Comparison of ENCODE assay signal across 8 cellular contexts in the genomic region with DNA sequence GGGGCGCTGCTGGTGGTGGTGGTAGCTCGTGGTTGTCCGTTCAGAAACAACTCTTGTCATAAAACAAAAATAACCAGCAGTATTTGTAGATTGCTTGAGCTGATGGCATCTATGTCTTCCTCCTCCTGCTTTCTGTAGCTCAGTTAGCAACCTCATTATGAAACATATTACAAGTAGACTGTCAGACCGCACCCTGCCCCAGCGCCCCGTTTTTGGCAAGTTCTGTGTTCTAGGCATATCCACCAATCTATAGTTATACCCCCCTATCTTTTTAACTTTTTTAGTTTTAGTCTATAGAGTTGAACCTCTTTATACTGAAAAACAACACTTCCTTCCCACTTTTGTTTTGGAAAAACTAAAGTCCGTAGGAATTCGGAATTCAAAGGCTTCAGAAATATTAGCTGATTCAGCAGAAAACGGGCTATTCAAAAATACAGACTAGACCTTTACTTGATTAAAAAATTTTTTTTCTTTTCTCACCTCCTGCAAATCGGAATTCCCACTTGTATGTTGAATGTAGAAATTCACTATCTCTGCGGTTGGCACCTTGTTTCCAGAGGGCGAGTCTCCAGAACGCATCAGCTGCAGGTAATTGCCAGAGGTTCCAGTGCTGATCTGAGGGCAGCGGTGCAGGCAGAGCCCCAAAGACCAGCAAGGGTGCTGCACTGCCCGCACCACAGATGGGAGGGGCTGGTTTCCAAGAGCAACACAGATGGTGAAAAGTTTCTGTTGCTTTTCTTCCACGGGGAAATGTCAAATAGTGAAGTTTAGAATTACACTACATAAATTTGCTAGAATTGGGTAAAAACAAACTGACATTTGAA. TPM values are rescaled to one million over a fixed set of nuclear protein-coding genes. Genes with fewer than 3 reads are reported as not detected.
DNase-seq lines count a peak whose midpoint lies in the region; ATAC-seq and TF ChIP-seq lines count a peak whose summit lies in the region.

No MANE protein-coding gene starts in this region.

- peak overlapping the region; percentile 89 to 98 (median 92) for H3K27ac ChIP-seq in sigmoid colon

- intact Hi-C loops in sigmoid colon (cut with DNase I): loop anchor here (2.0 to 10.0 kb wide), 4 partner anchors 83 to 611 kb away; no protein-coding TSS in a partner anchor

- no peaks in the 10 kb centered on the region for H3K9me3 ChIP-seq in sigmoid colon

- no peaks in the 10 kb centered on the region for H3K36me3 Mint-ChIP-seq in T-helper 2 cell treated with Interferon-gamma antibody and Interleukin-4, amounts not matched to agents 5 μg/mL and 100 μg/mL, for 36 hours (ENCODE audit: low read depth)
- H3K36me3 Mint-ChIP-seq in glutamatergic neuron (ENCODE audit: unreplicated experiment): no peaks in the 10 kb centered on the region

- no peak for TF ChIP-seq POLR2A in sigmoid colon (IDR thresholded peaks at IDR 0.05)

- WGBS in sigmoid colon, 2 donors: 4 to 14% methylated on average over 16 of the region's 16 CpGs

- in situ Hi-C loops in GM13977 (cut with MboI; ENCODE audit: low pct_unique_long_range_greater_than_20kb, low sequenced_read_pairs, unreplicated experiment): no loop called here

- H3K27me3 Mint-ChIP-seq in T-helper 2 cell treated with Interferon-gamma antibody and Interleukin-4, amounts not matched to agents 5 μg/mL and 100 μg/mL, for 36 hours (ENCODE audit: low read depth): peaks cover 61% of the 10 kb centered on the region
- peaks cover 9% of the 10 kb centered on the region for H3K27me3 Mint-ChIP-seq in glutamatergic neuron (ENCODE audit: unreplicated experiment)

- H3K4me1 ChIP-seq in sigmoid colon: peaks cover 0 to 27% (median 21%) of the 10 kb centered on the region in 4 donors

- no peaks in the 10 kb centered on the region for H3K27me3 ChIP-seq in sigmoid colon

- TF ChIP-seq CTCF in GM13977 (IDR thresholded peaks at IDR 0.05; ENCODE audit: extremely low read depth, insufficient read depth, missing control alignments) (no peak), glutamatergic neuron (IDR thresholded peaks at IDR 0.05; ENCODE audit: partially characterized antibody, unreplicated experiment) (no peak), sigmoid colon (IDR thresholded peaks at IDR 0.05) (no peak)

- H3K9me3 Mint-ChIP-seq in T-helper 2 cell treated with Interferon-gamma antibody and Interleukin-4, amounts not matched to agents 5 μg/mL and 100 μg/mL, for 36 hours: no peaks in the 10 kb centered on the region
- peaks cover 3% of the 10 kb centered on the region for H3K9me3 Mint-ChIP-seq in glutamatergic neuron (ENCODE audit: unreplicated experiment)

- ATAC-seq in GM21529 (IDR thresholded peaks at IDR 0.05; ENCODE audit: unreplicated experiment): no peak

- H3K27ac Mint-ChIP-seq in T-helper 2 cell treated with Interferon-gamma antibody and Interleukin-4, amounts not matched to agents 5 μg/mL and 100 μg/mL, for 36 hours: no peak overlapping the region
- H3K27ac Mint-ChIP-seq in glutamatergic neuron (ENCODE audit: unreplicated experiment): no peak overlapping the region

- H3K4me3 Mint-ChIP-seq in T-helper 2 cell treated with Interferon-gamma antibody and Interleukin-4, amounts not matched to agents 5 μg/mL and 100 μg/mL, for 36 hours: peak overlapping the region; percentile 75
- H3K4me3 Mint-ChIP-seq in glutamatergic neuron (ENCODE audit: unreplicated experiment): peak overlapping the region; percentile 87

- no peaks in the 10 kb centered on the region for H3K36me3 ChIP-seq in sigmoid colon

- peak; percentile 50 for DNase-seq in GM13977 (ENCODE audit: low spot score)
- no peak for DNase-seq in T-helper 2 cell treated with Interferon-gamma antibody and Interleukin-4, amounts not matched to agents 5 μg/mL and 100 μg/mL, for 36 hours (ENCODE audit: low spot score)
- no peak for DNase-seq in glutamatergic neuron
- DNase-seq in sigmoid colon: no peak
- DNase-seq in amniotic stem cell (lab: John Stamatoyannopoulos, UW): no peak
- DNase-seq in islet precursor cell: no peak
- DNase-seq in ureter (ENCODE audit: low spot score): no peak

- H3K4me1 Mint-ChIP-seq in T-helper 2 cell treated with Interferon-gamma antibody and Interleukin-4, amounts not matched to agents 5 μg/mL and 100 μg/mL, for 36 hours (ENCODE audit: low read depth): peaks cover 10% of the 10 kb centered on the region
- H3K4me1 Mint-ChIP-seq in glutamatergic neuron (ENCODE audit: low read depth, unreplicated experiment): peaks cover 10% of the 10 kb centered on the region

- peak overlapping the region; percentile 66 to 97 (median 78) for H3K4me3 ChIP-seq in sigmoid colon

- no peak for TF ChIP-seq EP300 in sigmoid colon (IDR thresholded peaks at IDR 0.05)

RNA-seq across cellular contexts. Expression of gene FZD8, which starts 2.1 kb away (rescaled TPM):
- 8.9 TPM for total RNA-seq in glutamatergic neuron (ENCODE audit: unreplicated experiment)
- total RNA-seq in sigmoid colon: 10 to 100 TPM in 3 of 4 donors, 1 to 10 TPM in 1; 6.6 to 15.8 (median 11.7) TPM
- 1 to 10 TPM in 2 of 3 donors, under 1 TPM in 1; 0.92 to 5.0 (median 1.2) TPM for polyA plus RNA-seq in sigmoid colon
- 2.6 TPM for total RNA-seq in ureter

RNA-seq across cellular contexts. Expression of gene GJD4, which starts 39.0 kb away (rescaled TPM):
- not detected for total RNA-seq in glutamatergic neuron (ENCODE audit: unreplicated experiment)
- total RNA-seq in sigmoid colon: not detected
- polyA plus RNA-seq in sigmoid colon: not detected
- not detected for total RNA-seq in ureter
